21 cellular contexts compared by ENCODE assay signal in the genomic region with DNA sequence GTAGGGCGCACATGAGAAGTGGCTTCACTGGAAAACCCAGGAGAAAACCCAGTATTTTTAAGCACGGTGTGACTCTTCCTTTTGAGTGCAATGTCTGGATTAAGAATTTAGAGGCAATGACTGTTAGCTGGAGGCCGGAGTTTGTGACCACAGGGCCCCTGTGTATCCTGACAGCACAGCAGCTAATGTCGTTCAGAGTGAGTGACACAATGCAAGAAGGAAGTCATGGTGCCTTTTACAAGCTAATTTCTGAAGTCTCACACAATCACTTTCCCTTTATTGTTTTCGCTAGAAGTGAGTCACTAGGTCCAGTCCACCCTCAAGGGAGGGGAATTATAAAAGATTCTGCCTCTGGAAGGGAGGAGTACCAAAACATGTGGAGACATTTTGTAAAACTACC.
"Had no signal": no experiment of that assay in that cellular context is flagged by ENCODE, and none has a peak within 500 bp of the region (broad histone marks: within the 10 kb centered on the region; RNA-seq: fewer than 3 reads in every experiment).

No MANE protein-coding gene starts in this region.

- FAIRE-seq: endothelial cell of umbilical vein, islet of Langerhans had no signal

- H3K27me3 ChIP-seq: gastrocnemius medialis, heart right ventricle, sigmoid colon, tibial artery, upper lobe of left lung, uterus had no signal

- H3K4me1 ChIP-seq: gastrocnemius medialis, heart right ventricle, left ventricle myocardium inferior, lower lobe of right lung, sigmoid colon, tibial artery, upper lobe of left lung, uterus had no signal

- DNase-seq: effector CD4-positive, alpha-beta T cell; endodermal cell; gastrocnemius medialis; heart right ventricle; hypothalamus; left ventricle myocardium inferior; lower lobe of right lung; mesenchymal stem cell; midbrain; naive B cell; posterior cingulate gyrus; sigmoid colon; stimulated activated CD4-positive, alpha-beta T cell treated with anti-CD3 and anti-CD28 coated beads, Interleukin-2, amount 100 ng/mL, for 24 hours; stimulated activated naive CD4-positive, alpha-beta T cell; tibial artery; upper lobe of left lung; uterus had no signal

- H3K9me3 ChIP-seq: gastrocnemius medialis, lower lobe of right lung, tibial artery, upper lobe of left lung, uterus had no signal

- H3K36me3 ChIP-seq: gastrocnemius medialis, heart right ventricle, left ventricle myocardium inferior, lower lobe of right lung, sigmoid colon, tibial artery, upper lobe of left lung, uterus had no signal

- H3K4me3 ChIP-seq: coronary artery, gastrocnemius medialis, heart right ventricle, left ventricle myocardium inferior, lower lobe of right lung, sigmoid colon, skin epidermis, tibial artery, upper lobe of left lung, uterus had no signal
